In the genomic region with DNA sequence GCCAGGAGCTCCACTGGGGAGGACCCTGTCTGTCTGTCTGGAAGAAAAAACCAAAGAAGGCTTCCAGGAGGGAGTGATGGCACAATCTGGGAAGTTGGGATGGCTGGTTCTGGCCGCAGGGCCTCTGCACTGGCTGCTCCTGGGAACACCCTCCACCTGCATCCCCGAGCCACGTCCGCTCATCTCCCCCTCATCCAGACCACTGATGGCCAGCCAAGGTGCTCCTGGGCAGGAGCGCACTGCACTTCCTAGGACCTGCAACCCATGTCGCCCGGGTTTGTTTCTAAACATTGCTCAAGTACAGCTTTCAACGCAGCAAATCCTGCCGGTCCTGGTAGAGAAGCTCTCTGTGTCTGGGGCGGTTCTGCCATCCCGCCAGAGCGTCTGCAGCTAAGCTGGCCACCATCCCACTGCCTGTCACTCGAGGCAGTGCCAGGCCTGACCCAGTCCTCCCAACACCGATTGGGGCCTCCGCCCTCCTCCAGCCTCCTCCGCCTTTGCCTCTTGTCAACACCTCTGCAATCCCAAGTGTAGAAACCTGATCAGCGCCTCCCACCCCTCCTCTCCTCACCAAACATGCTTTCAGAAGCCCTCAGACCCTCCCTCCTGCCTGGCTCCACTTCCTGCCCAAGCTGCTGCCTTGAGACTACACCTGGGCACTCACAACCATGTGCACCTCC, we compare ENCODE assay signal across 12 cellular contexts. TPM values are rescaled to one million over a fixed set of nuclear protein-coding genes. Genes with fewer than 3 reads are reported as not detected.
DNase-seq lines count a peak whose midpoint lies in the region; ATAC-seq and TF ChIP-seq lines count a peak whose summit lies in the region.
"Had no signal": no experiment of that assay in that cellular context is flagged by ENCODE, and none has a peak within 500 bp of the region (broad histone marks: within the 10 kb centered on the region; RNA-seq: fewer than 3 reads in every experiment).

No MANE protein-coding gene starts in this region.

- H3K4me1 Mint-ChIP-seq in T-helper 1 cell treated with Interleukin-12 subunit alpha and Interleukin-12 subunit beta and Interleukin-4 antibody, amounts not matched to agents 30 μg/mL and 1 μg/mL, for 36 hours (ENCODE audit: low read depth): peaks cover 30% of the 10 kb centered on the region

- H3K36me3 ChIP-seq in gastrocnemius medialis: peaks cover 0 to 67% of the 10 kb centered on the region in 2 donors
- H3K36me3 ChIP-seq: neural progenitor cell had no signal

- no peak overlapping the region for H3K4me3 ChIP-seq in gastrocnemius medialis
- H3K4me3 ChIP-seq: neural progenitor cell had no signal

- ATAC-seq in gastrocnemius medialis: no peak
- ATAC-seq in activated CD4-positive, CD25-positive, alpha-beta regulatory T cell treated with anti-CD3 and anti-CD28 coated beads, Interleukin-2, amount 50 U/mL, for 24 hours: no peak
- ATAC-seq in GM18909 (IDR thresholded peaks at IDR 0.05; ENCODE audit: poor library complexity, unreplicated experiment): no peak

- in situ Hi-C loops in gastrocnemius medialis (cut with MboI; ENCODE audit: low sequenced_read_pairs in 4 of 4): no loop called here

- peak overlapping the region; percentile 64 for H3K27ac Mint-ChIP-seq in T-helper 1 cell treated with Interleukin-12 subunit alpha and Interleukin-12 subunit beta and Interleukin-4 antibody, amounts not matched to agents 30 μg/mL and 1 μg/mL, for 36 hours
- H3K27ac Mint-ChIP-seq: neural progenitor cell had no signal

- intact Hi-C loops in cardiac septum (cut with DNase I): no loop called here
- intact Hi-C loops in gastrocnemius medialis (cut with DNase I; ENCODE audit: low total_unique reads): no loop called here

- peak overlapping the region; percentile 66 to 100 (median 100) for H3K27ac ChIP-seq in gastrocnemius medialis
- H3K27ac ChIP-seq: neural progenitor cell had no signal

- H3K36me3 Mint-ChIP-seq in T-helper 1 cell treated with Interleukin-12 subunit alpha and Interleukin-12 subunit beta and Interleukin-4 antibody, amounts not matched to agents 30 μg/mL and 1 μg/mL, for 36 hours (ENCODE audit: low read depth): peaks cover 18% of the 10 kb centered on the region
- H3K36me3 Mint-ChIP-seq: neural progenitor cell had no signal

- H3K27me3 Mint-ChIP-seq in T-helper 1 cell treated with Interleukin-12 subunit alpha and Interleukin-12 subunit beta and Interleukin-4 antibody, amounts not matched to agents 30 μg/mL and 1 μg/mL, for 36 hours (ENCODE audit: low read depth): peaks cover 2% of the 10 kb centered on the region

- peak overlapping the region; percentile 14 for H3K4me3 Mint-ChIP-seq in T-helper 1 cell treated with Interleukin-12 subunit alpha and Interleukin-12 subunit beta and Interleukin-4 antibody, amounts not matched to agents 30 μg/mL and 1 μg/mL, for 36 hours
- H3K4me3 Mint-ChIP-seq: neural progenitor cell had no signal

- H3K9me3 ChIP-seq in gastrocnemius medialis: no peaks in the 10 kb centered on the region

- no peaks in the 10 kb centered on the region for H3K9me3 Mint-ChIP-seq in T-helper 1 cell treated with Interleukin-12 subunit alpha and Interleukin-12 subunit beta and Interleukin-4 antibody, amounts not matched to agents 30 μg/mL and 1 μg/mL, for 36 hours
- H3K9me3 Mint-ChIP-seq: neural progenitor cell had no signal

- TF ChIP-seq CTCF in gastrocnemius medialis (IDR thresholded peaks at IDR 0.05 in 4 of 5, conservative IDR thresholded peaks at IDR 0.05 in 1 of 5): no peak

- DNase-seq in T-helper 1 cell (no peak), NCI-H2196 treated with DMSO at 0.1 percent for 48 hours (lab: John Stamatoyannopoulos, UW; ENCODE audit: unreplicated experiment) (peak; percentile 70), cardiac septum (ENCODE audit: low spot score) (peak; percentile 80), gastrocnemius medialis (peak in 1 of 2 donors; percentile 32), HuH-7.5 (ENCODE audit: low spot score) (no peak)
- DNase-seq: ACHN, NCI-H146 had no signal

- peaks cover 79 to 90% of the 10 kb centered on the region in 2 donors for H3K4me1 ChIP-seq in gastrocnemius medialis
- H3K4me1 ChIP-seq: neural progenitor cell had no signal

- no peak for TF ChIP-seq POLR2A in gastrocnemius medialis (IDR thresholded peaks at IDR 0.05)

- no peaks in the 10 kb centered on the region for H3K27me3 ChIP-seq in gastrocnemius medialis

RNA-seq across cellular contexts. Expression of gene IFITM10, which starts 5.1 kb away (rescaled TPM):
- total RNA-seq in cardiac septum (2.0 TPM), gastrocnemius medialis (1 to 10 TPM; 1.1 to 7.2 (median 4.9) TPM)

RNA-seq across cellular contexts. Expression of gene CTSD, which starts 8.2 kb away (rescaled TPM):
- 521 TPM for total RNA-seq in cardiac septum
- 100 to 1,000 TPM; 490 to 981 (median 845) TPM for total RNA-seq in gastrocnemius medialis

RNA-seq across cellular contexts. Expression of gene KRTAP5-6, which starts 58.5 kb away (rescaled TPM):
- total RNA-seq in cardiac septum (not detected), gastrocnemius medialis (not detected)
- total RNA-seq: kidney epithelial cell had no signal

Comparison
In these comparisons a context has a peak if more than half of its experiments do, and no peak if none do; other contexts are left out.
1. DNase-seq: peak in NCI-H2196 treated with DMSO at 0.1 percent for 48 hours (single experiment) and cardiac septum (single experiment); none in T-helper 1 cell (0 of 5) and HuH-7.5 (single experiment).